ENCODE assay signal across 8 cellular contexts in genomic region chr3:5187152-5187919, GRCh38. TPM values are rescaled to one million over a fixed set of nuclear protein-coding genes. Genes with fewer than 3 reads are reported as not detected.
DNase-seq lines count a peak whose midpoint lies in the region; ATAC-seq and TF ChIP-seq lines count a peak whose summit lies in the region.

EDEM1 (plus strand) TSS chr3:5187707; CDS start chr3:5187806, 99 bp downstream.

- H3K27ac Mint-ChIP-seq in HFFc6: peak within 1 kb of the TSS; percentile 91
- H3K27ac Mint-ChIP-seq in activated naive CD8-positive, alpha-beta T cell treated with anti-CD3 and anti-CD28 coated beads, Interleukin-2, amount 10 ng/mL, durations not matched to agents 7 days and 5 days: peak within 1 kb of the TSS; percentile 100

- no peaks in the 10 kb centered on the region for H3K9me3 ChIP-seq in SU-DHL-6 (ENCODE audit: insufficient read depth, low read length)
- no peaks in the 10 kb centered on the region for H3K9me3 ChIP-seq in ovary
- H3K9me3 ChIP-seq in thymus (ENCODE audit: control insufficient read depth): no peaks in the 10 kb centered on the region

- no peak for TF ChIP-seq EP300 in ovary (IDR thresholded peaks at IDR 0.05)

- H3K27ac ChIP-seq in SU-DHL-6 (ENCODE audit: low read depth, low read length) (peak within 1 kb of the TSS; percentile 97), ovary (peak within 1 kb of the TSS; percentile 67 to 92), thymus (ENCODE audit: low read depth) (peak within 1 kb of the TSS; percentile 98)

- peaks cover 16% of the 10 kb centered on the region; the same call in 1 of the 2 replicates for H4K20me1 ChIP-seq in SU-DHL-6 (ENCODE audit: low read depth, low read length)

- H3K4me1 ChIP-seq in ovary (ENCODE audit: insufficient read depth): peaks cover 6% of the 10 kb centered on the region
- peaks cover 25% of the 10 kb centered on the region for H3K4me1 ChIP-seq in thymus (ENCODE audit: control insufficient read depth, insufficient read depth, low read length)

- H3K79me2 ChIP-seq in SU-DHL-6 (ENCODE audit: insufficient read depth, low read length): peaks cover 49% of the 10 kb centered on the region

- H3K36me3 ChIP-seq in SU-DHL-6 (ENCODE audit: low read length) (peaks cover 13% of the 10 kb centered on the region), ovary (no peaks in the 10 kb centered on the region), thymus (ENCODE audit: control insufficient read depth, insufficient read depth) (peaks cover 5% of the 10 kb centered on the region)

- TF ChIP-seq CTCF in HFFc6 (IDR thresholded peaks at IDR 0.05) (no peak), SU-DHL-6 (IDR thresholded peaks at IDR 0.05; ENCODE audit: insufficient read depth, low read length, poor library complexity, severe bottlenecking) (no peak), ovary (IDR thresholded peaks at IDR 0.05) (no peak)

- TF ChIP-seq POLR2A in GM10847 (IDR thresholded peaks at IDR 0.05; ENCODE audit: extremely low read depth, insufficient read length) (peak; percentile 74), ovary (IDR thresholded peaks at IDR 0.05) (peak; percentile 75)

- POLR2A ChIA-PET in activated naive CD8-positive, alpha-beta T cell treated with anti-CD3 and anti-CD28 coated beads, Interleukin-2, amount 10 ng/mL, durations not matched to agents 7 days and 5 days (lab: Charles Lee): interaction anchor here (0.8 to 4.5 kb wide), 5 partner anchors 10 to 694 kb away, joined by 5 to 72 read pairs (median 8); partner anchors contain the start of genes ARL8B, BHLHE40 and ITPR1

- H3K4me3 ChIP-seq in SU-DHL-6 (ENCODE audit: insufficient read depth, low read length, poor library complexity, severe bottlenecking) (peak within 1 kb of the TSS; percentile 95), ovary (peak within 1 kb of the TSS; percentile 98), thymus (ENCODE audit: low read length) (peak within 1 kb of the TSS; percentile 100)

- H3K27me3 ChIP-seq in SU-DHL-6 (ENCODE audit: low read length) (no peaks in the 10 kb centered on the region), ovary (no peaks in the 10 kb centered on the region), thymus (ENCODE audit: control insufficient read depth, insufficient read depth) (no peaks in the 10 kb centered on the region)

- intact Hi-C loops in Right ventricle myocardium inferior (cut with DNase I): loop anchor here (1.0 to 5.0 kb wide), 2 partner anchors 65 to 475 kb away; partner anchors contain the start of gene ARL8B
- intact Hi-C loops in ovary (cut with DNase I): loop anchor here in 2 of 4 donors (5.0 kb wide), 1 partner anchor 65 kb away; the partner anchor contains the start of gene ARL8B (in 2 of the 2)

- peak within 1 kb of the TSS; percentile 97 for H3K4me2 ChIP-seq in SU-DHL-6 (ENCODE audit: low read depth, low read length, poor library complexity, severe bottlenecking)

- DNase-seq in HFFc6 (peak; percentile 88), NAMALWA (ENCODE audit: low spot score) (peak; percentile 95), Right ventricle myocardium inferior (ENCODE audit: missing footprints) (peak; percentile 97), ovary (peak; percentile 93 to 99 (median 95))
- peak; percentile 99 for DNase-seq in activated naive CD8-positive, alpha-beta T cell treated with anti-CD3 and anti-CD28 coated beads, Interleukin-2, amount 10 ng/mL, durations not matched to agents 7 days and 5 days

- no peaks in the 10 kb centered on the region for H3K9me2 ChIP-seq in SU-DHL-6 (replicated peaks; ENCODE audit: insufficient read depth, low read length)

- H3K9me3 Mint-ChIP-seq in HFFc6: no peaks in the 10 kb centered on the region
- no peaks in the 10 kb centered on the region for H3K9me3 Mint-ChIP-seq in activated naive CD8-positive, alpha-beta T cell treated with anti-CD3 and anti-CD28 coated beads, Interleukin-2, amount 10 ng/mL, durations not matched to agents 7 days and 5 days

- H3K27me3 Mint-ChIP-seq in HFFc6 (ENCODE audit: insufficient read depth): no peaks in the 10 kb centered on the region
- no peaks in the 10 kb centered on the region for H3K27me3 Mint-ChIP-seq in activated naive CD8-positive, alpha-beta T cell treated with anti-CD3 and anti-CD28 coated beads, Interleukin-2, amount 10 ng/mL, durations not matched to agents 7 days and 5 days

- H3K4me1 Mint-ChIP-seq in HFFc6 (ENCODE audit: low read depth): peaks cover 38% of the 10 kb centered on the region
- H3K4me1 Mint-ChIP-seq in activated naive CD8-positive, alpha-beta T cell treated with anti-CD3 and anti-CD28 coated beads, Interleukin-2, amount 10 ng/mL, durations not matched to agents 7 days and 5 days: peaks cover 28% of the 10 kb centered on the region

- H3K4me3 Mint-ChIP-seq in HFFc6: peak within 1 kb of the TSS; percentile 99
- peak within 1 kb of the TSS; percentile 99 for H3K4me3 Mint-ChIP-seq in activated naive CD8-positive, alpha-beta T cell treated with anti-CD3 and anti-CD28 coated beads, Interleukin-2, amount 10 ng/mL, durations not matched to agents 7 days and 5 days

- peaks cover 56% of the 10 kb centered on the region for H3F3A ChIP-seq in SU-DHL-6 (ENCODE audit: insufficient read depth)

- H2AFZ ChIP-seq in SU-DHL-6 (ENCODE audit: low read depth, low read length, severe bottlenecking): peak within 1 kb of the TSS; percentile 8

- ATAC-seq in activated naive CD8-positive, alpha-beta T cell treated with anti-CD3 and anti-CD28 coated beads, Interleukin-2, amount 10 ng/mL, durations not matched to agents 7 days and 5 days (ENCODE audit: low read depth): peak; percentile 96
- peak; percentile 98 for ATAC-seq in Right ventricle myocardium inferior

- H3K36me3 Mint-ChIP-seq in HFFc6 (ENCODE audit: low read depth): peaks cover 10% of the 10 kb centered on the region
- peaks cover 18% of the 10 kb centered on the region for H3K36me3 Mint-ChIP-seq in activated naive CD8-positive, alpha-beta T cell treated with anti-CD3 and anti-CD28 coated beads, Interleukin-2, amount 10 ng/mL, durations not matched to agents 7 days and 5 days

- peak within 1 kb of the TSS; percentile 99 for H3K9ac ChIP-seq in SU-DHL-6 (ENCODE audit: low read length)

- 0 to 1% (median 0%) methylated on average over 35 to 78 of the region's 78 CpGs for WGBS in ovary, 3 donors
- under 1% methylated on average over 78 of the region's 78 CpGs for WGBS in thymus

RNA-seq across cellular contexts. Expression of gene EDEM1, which starts in this region (rescaled TPM):
- 10 to 100 TPM; 47.6 to 56.4 (median 52.0) TPM for total RNA-seq in HFFc6 (2021; fragmentation: NEBNext Ultra II Directional; extraction: Animal tissue kit (Norgen Biotek cat#: 25700))
- total RNA-seq in activated naive CD8-positive, alpha-beta T cell treated with anti-CD3 and anti-CD28 coated beads, Interleukin-2, amount 10 ng/mL, durations not matched to agents 7 days and 5 days: 10 to 100 TPM; 92.5 to 94.2 TPM
- total RNA-seq in Right ventricle myocardium inferior (6.3 TPM), ovary (10 to 100 TPM; 19.5 to 43.4 (median 31.5) TPM)
- polyA plus RNA-seq in ovary (10 to 100 TPM; 11.5 to 14.3 TPM), thymus (31.7 TPM)

Comparison
In these comparisons a context has a peak if more than half of its experiments do, and no peak if none do; other contexts are left out.
1. Peak in every context shown above with its lines: DNase-seq, ATAC-seq, H3K4me3 ChIP-seq and H3K27ac ChIP-seq.